In the genomic region with DNA sequence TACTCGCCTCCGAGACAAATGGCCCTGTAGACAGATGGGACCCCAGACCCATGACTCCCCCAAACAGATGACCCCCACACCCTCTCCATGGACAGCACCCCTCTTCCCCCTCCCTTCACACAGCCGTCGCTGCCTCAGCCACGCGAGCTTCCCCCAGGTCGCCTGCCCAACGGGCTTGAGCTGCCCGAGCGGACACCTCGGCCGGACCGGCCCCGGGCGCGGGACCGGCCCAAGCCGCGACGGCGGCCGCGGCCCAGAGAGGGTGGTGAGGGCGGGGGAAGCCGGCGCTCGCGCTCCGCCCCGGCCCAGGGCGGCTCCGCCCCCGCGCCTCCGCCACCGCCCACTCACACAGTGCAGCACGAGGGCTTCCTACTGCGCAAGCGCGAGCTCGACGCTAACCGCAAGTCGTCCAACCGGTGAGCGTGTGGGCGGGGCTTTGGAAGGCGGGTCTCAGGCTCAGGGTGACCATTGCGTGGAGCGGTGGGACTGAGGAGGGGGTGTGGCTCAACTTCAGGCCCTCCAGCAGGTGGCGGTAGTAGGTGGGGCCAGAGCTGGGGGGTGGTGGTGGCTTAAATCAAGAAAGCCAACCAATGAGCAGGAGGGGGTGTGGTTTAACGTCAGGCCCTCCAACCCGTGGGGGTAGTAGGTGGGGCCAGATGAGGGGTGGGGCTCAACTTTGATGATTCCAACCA, we compare ENCODE assay signal across 8 cellular contexts. TPM values are rescaled to one million over a fixed set of nuclear protein-coding genes. Genes with fewer than 3 reads are reported as not detected.
DNase-seq lines count a peak whose midpoint lies in the region; ATAC-seq, FAIRE-seq and TF ChIP-seq lines count a peak whose summit lies in the region.

No MANE protein-coding gene starts in this region.

- H3K27me3 Mint-ChIP-seq in astrocyte (ENCODE audit: low read depth, unreplicated experiment) = peaks cover 28% of the 10 kb centered on the region

- FAIRE-seq in astrocyte (lab: Jason Lieb, UNC) (peak; percentile 73), D721Med (lab: Jason Lieb, UNC) (no peak)

- H2AFZ ChIP-seq in astrocyte (ENCODE audit: low read depth, low read length) = peak overlapping the region; percentile 85
- peak overlapping the region; percentile 44 for H2AFZ ChIP-seq in hepatocyte

- peak overlapping the region; percentile 96 for H3K9ac ChIP-seq in astrocyte (ENCODE audit: low read length)

- H4K20me1 ChIP-seq in astrocyte (ENCODE audit: insufficient read depth, low read length) (no peaks in the 10 kb centered on the region), hepatocyte (ENCODE audit: insufficient read depth, poor library complexity, severe bottlenecking) (no peaks in the 10 kb centered on the region)

- H3K4me1 ChIP-seq in astrocyte (ENCODE audit: insufficient read depth, low read length) (peaks cover 16% of the 10 kb centered on the region), hepatocyte (ENCODE audit: insufficient read depth) (no peaks in the 10 kb centered on the region)

- WGBS in hepatocyte (ENCODE audit: low lambda C conversion rate, missing lambda C conversion rate) = 3% methylated on average over 31 of the region's 53 CpGs

- peaks cover 4% of the 10 kb centered on the region for H3K4me1 Mint-ChIP-seq in astrocyte (ENCODE audit: low read depth, unreplicated experiment)

- H3K36me3 ChIP-seq in astrocyte (ENCODE audit: insufficient read depth, low read length) (no peaks in the 10 kb centered on the region), hepatocyte (replicated peaks; ENCODE audit: insufficient read depth, low read depth) (no peaks in the 10 kb centered on the region)

- H3K36me3 Mint-ChIP-seq in astrocyte (ENCODE audit: low read depth, unreplicated experiment) = peaks cover 2% of the 10 kb centered on the region

- H3K9me3 ChIP-seq in astrocyte (ENCODE audit: insufficient read depth, low read depth, low read length) (no peaks in the 10 kb centered on the region), hepatocyte (ENCODE audit: low read depth) (no peaks in the 10 kb centered on the region)

- H3K4me3 ChIP-seq in astrocyte (ENCODE audit: insufficient read depth, low read depth, low read length) (peak overlapping the region; percentile 67), hepatocyte (no peak overlapping the region)

- peak overlapping the region; percentile 97 for H3K27ac Mint-ChIP-seq in astrocyte (ENCODE audit: unreplicated experiment)

- ATAC-seq in GM18502 (IDR thresholded peaks at IDR 0.05; ENCODE audit: poor library complexity, unreplicated experiment) (peak; percentile 89), HG02970 (IDR thresholded peaks at IDR 0.05; ENCODE audit: low FRiP score, unreplicated experiment) (peak; percentile 88)

- TF ChIP-seq CTCF in astrocyte (IDR thresholded peaks at IDR 0.05; ENCODE audit: insufficient read depth, low read depth, low read length) (peak; percentile 63), hepatocyte (IDR thresholded peaks at IDR 0.05; ENCODE audit: poor library complexity) (no peak), D721Med (IDR thresholded peaks at IDR 0.05; ENCODE audit: insufficient read depth, missing control alignments) (no peak)

- peak overlapping the region; percentile 90 for H3K4me3 Mint-ChIP-seq in astrocyte (ENCODE audit: unreplicated experiment)

- H3K9me3 Mint-ChIP-seq in astrocyte (ENCODE audit: unreplicated experiment) = peaks cover 6% of the 10 kb centered on the region

- H3K27me3 ChIP-seq in astrocyte (ENCODE audit: insufficient read depth, low read length) (peaks cover 14% of the 10 kb centered on the region), hepatocyte (peaks cover 42% of the 10 kb centered on the region)

- no peaks in the 10 kb centered on the region for H3K9me2 ChIP-seq in hepatocyte (replicated peaks; ENCODE audit: insufficient read depth)

- DNase-seq in NCI-H187 treated with DMSO at 0.1 percent for 48 hours (lab: John Stamatoyannopoulos, UW) = peak; percentile 95
- DNase-seq in T-helper 22 cell (ENCODE audit: low read depth) = peak; percentile 98
- DNase-seq in astrocyte (ENCODE audit: low read depth) = peak; percentile 98
- peak; percentile 100 for DNase-seq in hepatocyte (ENCODE audit: low spot score)
- peak; percentile 98 for DNase-seq in renal cortical epithelial cell (ENCODE audit: low read depth)
- no peak for DNase-seq in D721Med (ENCODE audit: insufficient read length, low spot score)

- peak overlapping the region; percentile 93 for H3K27ac ChIP-seq in astrocyte (ENCODE audit: low read depth, low read length)
- H3K27ac ChIP-seq in hepatocyte = no peak overlapping the region

- peak overlapping the region; percentile 98 for H3K4me2 ChIP-seq in astrocyte (ENCODE audit: low read length)
- peak overlapping the region; percentile 82 for H3K4me2 ChIP-seq in hepatocyte

- H3K79me2 ChIP-seq in astrocyte (ENCODE audit: insufficient read depth, low read length) = no peaks in the 10 kb centered on the region
- H3K79me2 ChIP-seq in hepatocyte = no peaks in the 10 kb centered on the region

RNA-seq across cellular contexts. Expression of gene SHKBP1, which starts 6.2 kb away (rescaled TPM):
- 56.3 and 60.4 TPM in 2 replicates for total RNA-seq in astrocyte
- total RNA-seq in hepatocyte = 22.6 and 44.6 TPM in 2 replicates
- 81.3 and 83.6 TPM in 2 replicates for polyA plus RNA-seq in hepatocyte
- total RNA-seq in renal cortical epithelial cell = 32.8 and 53.5 TPM in 2 replicates

RNA-seq across cellular contexts. Expression of gene LTBP4, which starts 30.7 kb away (rescaled TPM):
- total RNA-seq in astrocyte (46.9 and 63.5 TPM in 2 replicates), hepatocyte (45.6 and 50.2 TPM in 2 replicates), renal cortical epithelial cell (14.9 and 15.5 TPM in 2 replicates)
- polyA plus RNA-seq in hepatocyte = 163 and 185 TPM in 2 replicates
